17 cellular contexts compared by ENCODE assay signal in the genomic region with DNA sequence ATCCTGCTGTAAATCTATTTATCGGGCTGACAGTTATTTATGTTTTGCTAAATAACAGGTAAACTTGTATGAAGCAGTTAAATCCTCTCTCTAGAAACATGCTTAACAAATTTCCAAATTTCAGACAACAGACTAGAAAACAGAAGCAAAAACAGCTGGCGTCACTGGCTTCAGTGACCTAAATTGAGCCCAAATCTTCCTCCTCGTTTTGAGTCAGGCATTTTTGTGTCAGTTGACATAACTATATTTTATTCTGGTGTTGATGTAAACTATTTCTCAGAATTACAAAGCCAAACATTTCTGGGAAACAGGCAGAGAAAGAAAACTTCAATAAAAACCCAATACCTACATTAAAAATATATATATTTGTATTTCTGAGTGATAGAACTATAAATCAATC. TPM values are rescaled to one million over a fixed set of nuclear protein-coding genes. Genes with fewer than 3 reads are reported as not detected.
DNase-seq lines count a peak whose midpoint lies in the region; ATAC-seq and TF ChIP-seq lines count a peak whose summit lies in the region.
"Had no signal": no experiment of that assay in that cellular context is flagged by ENCODE, and none has a peak within 500 bp of the region (broad histone marks: within the 10 kb centered on the region; RNA-seq: fewer than 3 reads in every experiment).

No MANE protein-coding gene starts in this region.

- 54% methylated on average over 3 of the region's 3 CpGs for WGBS in right cardiac atrium

- H3K9me3 Mint-ChIP-seq in naive thymus-derived CD8-positive, alpha-beta T cell, result no peaks in the 10 kb centered on the region
- H3K9me3 Mint-ChIP-seq: IgD-negative memory B cell had no signal

- DNase-seq in right atrium auricular region (ENCODE audit: low spot score) (no peak), right cardiac atrium (no peak), uterus (no peak), ureter (ENCODE audit: low spot score) (no peak)
- peak; percentile 20 for DNase-seq in central memory CD4-positive, alpha-beta T cell
- DNase-seq in naive thymus-derived CD8-positive, alpha-beta T cell, result no peak
- DNase-seq in stimulated activated naive CD4-positive, alpha-beta T cell (lab: John Stamatoyannopoulos, UW), result no peak
- DNase-seq: cortex of kidney; DMS53; foreskin keratinocyte; H7; NK-92 treated with Interleukin-12 subunit alpha and Interleukin-12 subunit beta, amount 100 ng/mL, for 24 hours; T-helper 9 cell had no signal

- POLR2A ChIA-PET in naive thymus-derived CD8-positive, alpha-beta T cell (lab: Charles Lee), result no interaction called here

- H3K36me3 ChIP-seq in right atrium auricular region (no peaks in the 10 kb centered on the region), uterus (no peaks in the 10 kb centered on the region)

- H3K27ac ChIP-seq in right atrium auricular region (peak overlapping the region; percentile 12 to 35), right cardiac atrium (ENCODE audit: low read length) (no peak overlapping the region), uterus (peak overlapping the region; percentile 42 to 66)
- H3K27ac ChIP-seq: foreskin keratinocyte had no signal

- peaks cover 22 to 58% (median 51%) of the 10 kb centered on the region in 4 donors for H3K4me1 Mint-ChIP-seq in naive thymus-derived CD8-positive, alpha-beta T cell
- H3K4me1 Mint-ChIP-seq: IgD-negative memory B cell had no signal

- ATAC-seq in right cardiac atrium (no peak), GM18858 (IDR thresholded peaks at IDR 0.05; ENCODE audit: unreplicated experiment) (no peak)
- ATAC-seq in naive thymus-derived CD8-positive, alpha-beta T cell, result no peak
- ATAC-seq: foreskin keratinocyte, Right ventricle myocardium inferior had no signal

- H3K27ac Mint-ChIP-seq in naive thymus-derived CD8-positive, alpha-beta T cell, result peak overlapping the region in 6 of 10 donors; percentile 21 to 82 (median 35)
- H3K27ac Mint-ChIP-seq: IgD-negative memory B cell had no signal

- intact Hi-C loops in right cardiac atrium (cut with DNase I), result no loop called here
- intact Hi-C loops in uterus (cut with DNase I; ENCODE audit: low total_unique reads), result no loop called here

- no peaks in the 10 kb centered on the region for H3K36me3 Mint-ChIP-seq in naive thymus-derived CD8-positive, alpha-beta T cell
- H3K36me3 Mint-ChIP-seq: IgD-negative memory B cell had no signal

- H3K4me3 ChIP-seq in right atrium auricular region (no peak overlapping the region), right cardiac atrium (ENCODE audit: low read length) (no peak overlapping the region), uterus (no peak overlapping the region)
- H3K4me3 ChIP-seq: lung had no signal

- H3K4me1 ChIP-seq in right atrium auricular region, result peaks cover 0 to 50% of the 10 kb centered on the region in 2 donors
- H3K4me1 ChIP-seq in right cardiac atrium (ENCODE audit: control insufficient read depth, insufficient read depth, low read length), result peaks cover 13% of the 10 kb centered on the region
- no peaks in the 10 kb centered on the region for H3K4me1 ChIP-seq in uterus

- H3K27me3 ChIP-seq in right atrium auricular region (no peaks in the 10 kb centered on the region), right cardiac atrium (ENCODE audit: control insufficient read depth, insufficient read depth) (no peaks in the 10 kb centered on the region), uterus (no peaks in the 10 kb centered on the region)
- H3K27me3 ChIP-seq: foreskin keratinocyte had no signal

- no peak for TF ChIP-seq CTCF in right atrium auricular region (IDR thresholded peaks at IDR 0.05)
- no peak for TF ChIP-seq CTCF in uterus (IDR thresholded peaks at IDR 0.05)

- H3K9me3 ChIP-seq in right atrium auricular region (no peaks in the 10 kb centered on the region), right cardiac atrium (ENCODE audit: control insufficient read depth, low read length) (no peaks in the 10 kb centered on the region), uterus (no peaks in the 10 kb centered on the region)

- peak overlapping the region in 1 of 10 donors; percentile 6 for H3K4me3 Mint-ChIP-seq in naive thymus-derived CD8-positive, alpha-beta T cell
- H3K4me3 Mint-ChIP-seq: IgD-negative memory B cell had no signal

- TF ChIP-seq POLR2A in uterus (IDR thresholded peaks at IDR 0.05), result no peak

- H3K27me3 Mint-ChIP-seq in naive thymus-derived CD8-positive, alpha-beta T cell, result no peaks in the 10 kb centered on the region

RNA-seq across cellular contexts. Expression of a gene that starts 21.7 kb away (rescaled TPM):
- total RNA-seq in right atrium auricular region (10 to 100 TPM; 52.3 to 57.0 TPM), right cardiac atrium (10 to 100 TPM; 56.8 to 73.5 (median 66.8) TPM), uterus (100 to 1,000 TPM in 2 of 4 donors, 10 to 100 TPM in 2; 30.5 to 149 (median 88.9) TPM), ureter (137 TPM)
- 41.7 TPM for polyA plus RNA-seq in right cardiac atrium
- total RNA-seq in naive thymus-derived CD8-positive, alpha-beta T cell, result 100 to 1,000 TPM; 106 TPM
- 100 to 1,000 TPM in 2 of 3 donors, 10 to 100 TPM in 1; 80.0 to 125 (median 110) TPM for polyA plus RNA-seq in naive thymus-derived CD8-positive, alpha-beta T cell
